ENCODE assay signal across 17 cellular contexts in genomic region chr2:16747706-16748105, GRCh38.
"Had no signal": no experiment of that assay in that cellular context is flagged by ENCODE, and none has a peak within 500 bp of the region (broad histone marks: within the 10 kb centered on the region; RNA-seq: fewer than 3 reads in every experiment).

No MANE protein-coding gene starts in this region.

- DNase-seq: activated CD8-positive, alpha-beta memory T cell treated with anti-CD3 and anti-CD28 coated beads, Interleukin-2, amount 50 U/mL, for 4 hours; activated effector memory CD4-positive, alpha-beta T cell treated with Interleukin-2 at 50 U/mL for 16 hours; amygdala; body of pancreas; immature natural killer cell; kidney glomerular epithelial cell; left ventricle myocardium inferior; mammary epithelial cell; midbrain; sigmoid colon; stimulated activated naive CD4-positive, alpha-beta T cell treated with Interleukin-2 at 50 U/mL for 16 hours; T-helper 1 cell; T-helper 9 cell; transverse colon; uterus had no signal

- H3K36me3 Mint-ChIP-seq: activated naive CD8-positive, alpha-beta T cell had no signal

- H3K27ac Mint-ChIP-seq: activated naive CD8-positive, alpha-beta T cell; immature natural killer cell; nephron had no signal

- H3K4me3 Mint-ChIP-seq: activated naive CD8-positive, alpha-beta T cell; immature natural killer cell; nephron had no signal

- H3K9me3 Mint-ChIP-seq: immature natural killer cell had no signal

- H3K27me3 Mint-ChIP-seq: activated naive CD8-positive, alpha-beta T cell had no signal

- ATAC-seq: body of pancreas had no signal

- H3K4me1 Mint-ChIP-seq: immature natural killer cell, nephron had no signal
